Comparison of ENCODE assay signal across 30 cellular contexts in genomic region chr12:4947297-4947696, GRCh38. TPM values are rescaled to one million over a fixed set of nuclear protein-coding genes. Genes with fewer than 3 reads are reported as not detected.
"Had no signal": no experiment of that assay in that cellular context is flagged by ENCODE, and none has a peak within 500 bp of the region (broad histone marks: within the 10 kb centered on the region; RNA-seq: fewer than 3 reads in every experiment).

No MANE protein-coding gene starts in this region.

- H3K27ac ChIP-seq: ascending aorta, breast epithelium, cardiac muscle cell, colonic mucosa had no signal

- H3K27ac Mint-ChIP-seq: activated CD4-positive, alpha-beta memory T cell treated with anti-CD3 and anti-CD28 coated beads, Interleukin-2, amount 10 ng/mL, durations not matched to agents 7 days and 5 days; activated CD4-positive, alpha-beta T cell treated with anti-CD3 and anti-CD28 coated beads, Interleukin-2, amount 10 ng/mL, durations not matched to agents 7 days and 5 days; activated naive CD4-positive, alpha-beta T cell treated with anti-CD3 and anti-CD28 coated beads, Interleukin-2, amount 10 ng/mL, durations not matched to agents 7 days and 5 days; activated naive CD4-positive, alpha-beta T cell treated with anti-CD3 and anti-CD28 coated beads, Interleukin-2, amount 50 U/mL, for 72 hours; activated naive CD8-positive, alpha-beta T cell treated with anti-CD3 and anti-CD28 coated beads, Interleukin-2, amount 10 ng/mL, durations not matched to agents 7 days and 5 days; activated T-cell treated with anti-CD3 and anti-CD28 coated beads, Interleukin-2, amount 50 U/mL, for 24 hours; activated T-cell treated with anti-CD3 and anti-CD28 coated beads, Interleukin-2, amount 50 U/mL, for 72 hours; endodermal cell; WTC11 had no signal

- ATAC-seq: activated naive CD4-positive, alpha-beta T cell treated with anti-CD3 and anti-CD28 coated beads, Interleukin-2, amount 50 U/mL, for 72 hours; activated T-cell treated with anti-CD3 and anti-CD28 coated beads, Interleukin-2, amount 50 U/mL, for 72 hours; esophagus mucosa; WTC11 had no signal

- H3K9me3 ChIP-seq: ascending aorta, breast epithelium, colonic mucosa had no signal

- H3K36me3 Mint-ChIP-seq: activated naive CD4-positive, alpha-beta T cell treated with anti-CD3 and anti-CD28 coated beads, Interleukin-2, amount 10 ng/mL, durations not matched to agents 7 days and 5 days; activated naive CD4-positive, alpha-beta T cell treated with anti-CD3 and anti-CD28 coated beads, Interleukin-2, amount 50 U/mL, for 72 hours; activated naive CD8-positive, alpha-beta T cell treated with anti-CD3 and anti-CD28 coated beads, Interleukin-2, amount 10 ng/mL, durations not matched to agents 7 days and 5 days; brain; WTC11 had no signal

- DNase-seq: activated CD4-positive, alpha-beta memory T cell treated with anti-CD3 and anti-CD28 coated beads, Interleukin-2, amount 10 ng/mL, durations not matched to agents 7 days and 5 days; activated CD4-positive, alpha-beta T cell treated with anti-CD3 and anti-CD28 coated beads for 1 hour; activated CD4-positive, alpha-beta T cell treated with anti-CD3 and anti-CD28 coated beads for 4 hours; activated CD4-positive, alpha-beta T cell treated with anti-CD3 and anti-CD28 coated beads, Interleukin-2, amount 10 ng/mL, durations not matched to agents 7 days and 5 days; activated CD4-positive, alpha-beta T cell treated with anti-CD3 and anti-CD28 coated beads, Interleukin-2, amount 50 U/mL, for 4 hours; activated CD8-positive, alpha-beta memory T cell treated with anti-CD3 and anti-CD28 coated beads, Interleukin-2, amount 50 U/mL, for 48 hours; activated gamma-delta T cell; activated naive CD4-positive, alpha-beta T cell; activated naive CD4-positive, alpha-beta T cell treated with anti-CD3 and anti-CD28 coated beads, Interleukin-2, amount 10 ng/mL, durations not matched to agents 7 days and 5 days; activated naive CD8-positive, alpha-beta T cell treated with anti-CD3 and anti-CD28 coated beads, Interleukin-2, amount 10 ng/mL, durations not matched to agents 7 days and 5 days; activated T-cell treated with anti-CD3 and anti-CD28 coated beads for 4 hours; activated T-cell treated with anti-CD3 and anti-CD28 coated beads, Interleukin-2, amount 50 U/mL, for 24 hours; activated T-cell treated with anti-CD3 and anti-CD28 coated beads, Interleukin-2, amount 50 U/mL, for 72 hours; central memory CD4-positive, alpha-beta T cell; cerebellar nuclear complex; colonic mucosa; effector memory CD4-positive, alpha-beta T cell; endodermal cell; foreskin fibroblast; head of caudate nucleus; T-helper 2 cell had no signal

- H3K4me3 ChIP-seq: ascending aorta, breast epithelium, cardiac muscle cell, colonic mucosa had no signal

- H3K27me3 ChIP-seq: ascending aorta, breast epithelium, cardiac muscle cell, colonic mucosa had no signal

- H3K9me3 Mint-ChIP-seq: activated CD4-positive, alpha-beta memory T cell treated with anti-CD3 and anti-CD28 coated beads, Interleukin-2, amount 10 ng/mL, durations not matched to agents 7 days and 5 days; activated CD4-positive, alpha-beta T cell treated with anti-CD3 and anti-CD28 coated beads, Interleukin-2, amount 10 ng/mL, durations not matched to agents 7 days and 5 days; activated naive CD4-positive, alpha-beta T cell treated with anti-CD3 and anti-CD28 coated beads, Interleukin-2, amount 10 ng/mL, durations not matched to agents 7 days and 5 days; activated naive CD4-positive, alpha-beta T cell treated with anti-CD3 and anti-CD28 coated beads, Interleukin-2, amount 50 U/mL, for 72 hours; activated naive CD8-positive, alpha-beta T cell treated with anti-CD3 and anti-CD28 coated beads, Interleukin-2, amount 10 ng/mL, durations not matched to agents 7 days and 5 days; activated T-cell treated with anti-CD3 and anti-CD28 coated beads, Interleukin-2, amount 50 U/mL, for 24 hours; activated T-cell treated with anti-CD3 and anti-CD28 coated beads, Interleukin-2, amount 50 U/mL, for 72 hours; brain; endodermal cell; WTC11 had no signal

- H3K36me3 ChIP-seq: ascending aorta, breast epithelium, cardiac muscle cell, colonic mucosa had no signal

- FAIRE-seq: frontal cortex had no signal

- H3K4me1 Mint-ChIP-seq: activated CD4-positive, alpha-beta memory T cell treated with anti-CD3 and anti-CD28 coated beads, Interleukin-2, amount 10 ng/mL, durations not matched to agents 7 days and 5 days; activated CD4-positive, alpha-beta T cell treated with anti-CD3 and anti-CD28 coated beads, Interleukin-2, amount 10 ng/mL, durations not matched to agents 7 days and 5 days; activated naive CD4-positive, alpha-beta T cell treated with anti-CD3 and anti-CD28 coated beads, Interleukin-2, amount 10 ng/mL, durations not matched to agents 7 days and 5 days had no signal

- H3K4me1 ChIP-seq: ascending aorta, breast epithelium, colonic mucosa had no signal

- H3K4me3 Mint-ChIP-seq: activated CD4-positive, alpha-beta memory T cell treated with anti-CD3 and anti-CD28 coated beads, Interleukin-2, amount 10 ng/mL, durations not matched to agents 7 days and 5 days; activated CD4-positive, alpha-beta T cell treated with anti-CD3 and anti-CD28 coated beads, Interleukin-2, amount 10 ng/mL, durations not matched to agents 7 days and 5 days; activated naive CD4-positive, alpha-beta T cell treated with anti-CD3 and anti-CD28 coated beads, Interleukin-2, amount 10 ng/mL, durations not matched to agents 7 days and 5 days; activated naive CD8-positive, alpha-beta T cell treated with anti-CD3 and anti-CD28 coated beads, Interleukin-2, amount 10 ng/mL, durations not matched to agents 7 days and 5 days; activated T-cell treated with anti-CD3 and anti-CD28 coated beads, Interleukin-2, amount 50 U/mL, for 24 hours; activated T-cell treated with anti-CD3 and anti-CD28 coated beads, Interleukin-2, amount 50 U/mL, for 72 hours; endodermal cell; WTC11 had no signal

RNA-seq across cellular contexts. Expression of gene KCNA1, which starts 37.6 kb away (rescaled TPM):
- total RNA-seq: activated CD4-positive, alpha-beta memory T cell treated with anti-CD3 and anti-CD28 coated beads, Interleukin-2, amount 10 ng/mL, durations not matched to agents 7 days and 5 days; activated CD4-positive, alpha-beta T cell treated with anti-CD3 and anti-CD28 coated beads, Interleukin-2, amount 10 ng/mL, durations not matched to agents 7 days and 5 days; activated naive CD8-positive, alpha-beta T cell treated with anti-CD3 and anti-CD28 coated beads, Interleukin-2, amount 10 ng/mL, durations not matched to agents 7 days and 5 days; ascending aorta; endodermal cell; epithelial cell of proximal tubule; esophagus mucosa had no signal
